23 cellular contexts compared by ENCODE assay signal in the genomic region with DNA sequence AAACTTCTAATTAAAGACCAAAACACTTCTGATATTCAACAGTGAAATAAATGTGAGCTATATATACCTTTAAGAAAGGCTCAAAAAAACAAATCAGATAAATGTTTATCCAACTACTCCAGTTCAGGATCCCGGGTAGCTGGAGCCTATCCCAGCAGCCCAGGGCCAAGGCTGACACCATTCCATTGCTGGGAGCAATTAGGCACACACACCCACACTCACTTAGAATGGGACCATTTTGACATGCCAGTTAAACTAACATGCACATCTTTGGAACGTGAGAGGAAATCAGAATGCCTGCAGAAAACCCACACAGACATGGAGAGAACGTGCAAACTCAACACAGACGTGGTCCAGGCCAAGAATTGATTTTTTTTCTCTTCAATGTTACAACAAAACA. TPM values are rescaled to one million over a fixed set of nuclear protein-coding genes. Genes with fewer than 3 reads are reported as not detected.
DNase-seq lines count a peak whose midpoint lies in the region; ATAC-seq and TF ChIP-seq lines count a peak whose summit lies in the region.
"Had no signal": no experiment of that assay in that cellular context is flagged by ENCODE, and none has a peak within 500 bp of the region (broad histone marks: within the 10 kb centered on the region; RNA-seq: fewer than 3 reads in every experiment).

No MANE protein-coding gene starts in this region.

- peak; percentile 28 for DNase-seq in left ventricle myocardium superior
- no peak for DNase-seq in left ventricle myocardium inferior
- DNase-seq in RPMI7951 (ENCODE audit: low read depth): peak; percentile 62
- peak; percentile 83 for DNase-seq in fibroblast of peridontal ligament (ENCODE audit: extremely low read depth)
- peak; percentile 6 for DNase-seq in stromal cell of bone marrow (ENCODE audit: low read depth)
- no peak for DNase-seq in activated naive CD4-positive, alpha-beta T cell treated with anti-CD3 and anti-CD28 coated beads for 36 hours
- no peak for DNase-seq in A673 (ENCODE audit: low spot score)
- DNase-seq: activated CD8-positive, alpha-beta T cell treated with anti-CD3 and anti-CD28 coated beads for 36 hours; activated gamma-delta T cell treated with Interleukin-2 at 50 U/mL for 16 hours; HCEC 1CT; MV-4-11; naive thymus-derived CD4-positive, alpha-beta T cell; NCI-H187; NCI-H774; OCI-M1; SHP77; stimulated activated CD4-positive, alpha-beta T cell treated with anti-CD3 and anti-CD28 coated beads, Interleukin-15, amount 100 ng/mL, for 24 hours; stimulated activated CD8-positive, alpha-beta memory T cell treated with anti-CD3 and anti-CD28 coated beads, Interleukin-4, amount 100 ng/mL, for 48 hours; SW 1271 had no signal

- H3K27me3 Mint-ChIP-seq in activated naive CD4-positive, alpha-beta T cell treated with anti-CD3 and anti-CD28 coated beads for 36 hours (ENCODE audit: low read depth): no peaks in the 10 kb centered on the region
- H3K27me3 Mint-ChIP-seq: activated CD8-positive, alpha-beta T cell treated with anti-CD3 and anti-CD28 coated beads for 36 hours had no signal

- H3K36me3 ChIP-seq in left ventricle myocardium inferior (no peaks in the 10 kb centered on the region), A673 (ENCODE audit: insufficient read depth, low read length, poor library complexity, severe bottlenecking) (no peaks in the 10 kb centered on the region)

- H3K36me3 Mint-ChIP-seq in activated naive CD4-positive, alpha-beta T cell treated with anti-CD3 and anti-CD28 coated beads for 36 hours (ENCODE audit: low read depth): no peaks in the 10 kb centered on the region
- H3K36me3 Mint-ChIP-seq: naive thymus-derived CD4-positive, alpha-beta T cell had no signal

- CTCF ChIA-PET in activated naive CD4-positive, alpha-beta T cell treated with anti-CD3 and anti-CD28 coated beads for 36 hours (lab: Charles Lee): no interaction called here
- CTCF ChIA-PET in A673 (lab: Charles Lee): no interaction called here

- POLR2A ChIA-PET in A673 (lab: Charles Lee; ENCODE audit: low non-redundant PET): no interaction called here

- H3K4me3 ChIP-seq in left ventricle myocardium inferior (no peak overlapping the region), A673 (ENCODE audit: low read depth, low read length, poor library complexity, severe bottlenecking) (no peak overlapping the region)

- H3K9me3 ChIP-seq in left ventricle myocardium inferior (replicated peaks): no peaks in the 10 kb centered on the region
- no peaks in the 10 kb centered on the region for H3K9me3 ChIP-seq in A673 (ENCODE audit: low read depth, low read length, poor library complexity, severe bottlenecking)

- BruUV-seq in A673 (replicated peaks; lab: Mats Ljungman, UMichigan): no TSS peak

- ATAC-seq in left ventricle myocardium superior (peak; percentile 48), HG02970 (IDR thresholded peaks at IDR 0.05; ENCODE audit: low FRiP score, unreplicated experiment) (no peak)
- ATAC-seq: activated CD4-positive, CD25-positive, alpha-beta regulatory T cell treated with anti-CD3 and anti-CD28 coated beads, Interleukin-2, amount 50 U/mL, for 24 hours; activated CD8-positive, alpha-beta T cell treated with anti-CD3 and anti-CD28 coated beads for 36 hours; naive thymus-derived CD4-positive, alpha-beta T cell had no signal

- no peak overlapping the region for H3K27ac Mint-ChIP-seq in activated naive CD4-positive, alpha-beta T cell treated with anti-CD3 and anti-CD28 coated beads for 36 hours
- H3K27ac Mint-ChIP-seq: activated CD8-positive, alpha-beta T cell treated with anti-CD3 and anti-CD28 coated beads for 36 hours; naive thymus-derived CD4-positive, alpha-beta T cell had no signal

- H3K9me3 Mint-ChIP-seq in activated naive CD4-positive, alpha-beta T cell treated with anti-CD3 and anti-CD28 coated beads for 36 hours: no peaks in the 10 kb centered on the region
- H3K9me3 Mint-ChIP-seq: activated CD8-positive, alpha-beta T cell treated with anti-CD3 and anti-CD28 coated beads for 36 hours; naive thymus-derived CD4-positive, alpha-beta T cell had no signal

- no peak for TF ChIP-seq CTCF in left ventricle myocardium inferior (IDR thresholded peaks at IDR 0.05; ENCODE audit: borderline replicate concordance)
- TF ChIP-seq CTCF in A673 (conservative IDR thresholded peaks at IDR 0.05; ENCODE audit: low read depth, low read length): no peak

- H3K27ac ChIP-seq in left ventricle myocardium inferior (replicated peaks) (no peak overlapping the region), A673 (ENCODE audit: low read depth, low read length, poor library complexity, severe bottlenecking) (no peak overlapping the region)
- H3K27ac ChIP-seq: C4-2B, KMS-11 had no signal

- peaks cover 16% of the 10 kb centered on the region for H3K4me1 ChIP-seq in left ventricle myocardium inferior
- H3K4me1 ChIP-seq in A673 (ENCODE audit: insufficient read depth, low read length, poor library complexity, severe bottlenecking): no peaks in the 10 kb centered on the region

- intact Hi-C loops in left ventricle myocardium superior (cut with micrococcal nuclease): no loop called here
- intact Hi-C loops in left ventricle myocardium inferior (cut with micrococcal nuclease): no loop called here
- intact Hi-C loops in activated naive CD4-positive, alpha-beta T cell treated with anti-CD3 and anti-CD28 coated beads for 36 hours (cut with micrococcal nuclease): no loop called here
- intact Hi-C loops in A673 (cut with micrococcal nuclease; ENCODE audit: unreplicated experiment): no loop called here

- H3K4me3 Mint-ChIP-seq in activated naive CD4-positive, alpha-beta T cell treated with anti-CD3 and anti-CD28 coated beads for 36 hours: no peak overlapping the region
- H3K4me3 Mint-ChIP-seq: activated CD8-positive, alpha-beta T cell treated with anti-CD3 and anti-CD28 coated beads for 36 hours; naive thymus-derived CD4-positive, alpha-beta T cell had no signal

- H3K27me3 ChIP-seq in left ventricle myocardium inferior (ENCODE audit: low read depth) (no peaks in the 10 kb centered on the region), A673 (replicated peaks; ENCODE audit: insufficient read depth, low read depth, low read length, poor library complexity) (no peaks in the 10 kb centered on the region)

- no peaks in the 10 kb centered on the region for H3K4me1 Mint-ChIP-seq in activated naive CD4-positive, alpha-beta T cell treated with anti-CD3 and anti-CD28 coated beads for 36 hours (ENCODE audit: low read depth)
- H3K4me1 Mint-ChIP-seq: naive thymus-derived CD4-positive, alpha-beta T cell had no signal

RNA-seq across cellular contexts. Expression of a gene that starts 30.0 kb away (rescaled TPM):
- total RNA-seq in left ventricle myocardium superior: 13.8 TPM
- total RNA-seq in left ventricle myocardium inferior: 12.1 TPM
- total RNA-seq in RPMI7951 (2014; rRNA removed; shearing (Covaris generic)): 3.8 and 7.3 TPM in 2 replicates
- total RNA-seq in activated naive CD4-positive, alpha-beta T cell treated with anti-CD3 and anti-CD28 coated beads for 36 hours: not detected
- 1.3 and 2.4 TPM in 2 replicates for total RNA-seq in A673 (2021)
- total RNA-seq: activated CD8-positive, alpha-beta T cell treated with anti-CD3 and anti-CD28 coated beads for 36 hours had no signal

Comparison
In these comparisons a context has a peak if more than half of its experiments do, and no peak if none do; other contexts are left out.
1. DNase-seq: peak in left ventricle myocardium superior (single experiment), RPMI7951 (single experiment), fibroblast of peridontal ligament (single experiment) and stromal cell of bone marrow (single experiment); none in left ventricle myocardium inferior (single experiment), activated naive CD4-positive, alpha-beta T cell treated with anti-CD3 and anti-CD28 coated beads for 36 hours (single experiment) and A673 (single experiment).